Comparison of ENCODE assay signal across 11 cellular contexts in genomic region chr16:89375021-89375420, GRCh38.
DNase-seq lines count a peak whose midpoint lies in the region; ATAC-seq and TF ChIP-seq lines count a peak whose summit lies in the region.
"Had no signal": no experiment of that assay in that cellular context is flagged by ENCODE, and none has a peak within 500 bp of the region (broad histone marks: within the 10 kb centered on the region; RNA-seq: fewer than 3 reads in every experiment).

No MANE protein-coding gene starts in this region.

- TF ChIP-seq EP300 in suprapubic skin (IDR thresholded peaks at IDR 0.05): no peak

- no peak overlapping the region for H3K27ac Mint-ChIP-seq in natural killer cell treated with Interleukin-12 subunit alpha and Interleukin-12 subunit beta and Interleukin-15 and Interleukin-18, amount 100 ng/mL, for 72 hours

- H3K36me3 ChIP-seq in suprapubic skin: no peaks in the 10 kb centered on the region

- H3K4me1 Mint-ChIP-seq in natural killer cell treated with Interleukin-12 subunit alpha and Interleukin-12 subunit beta and Interleukin-15 and Interleukin-18, amount 100 ng/mL, for 72 hours (ENCODE audit: low read depth in 2 of 2): peaks cover 58 to 64% of the 10 kb centered on the region in 2 donors

- no peak overlapping the region for H3K4me3 Mint-ChIP-seq in natural killer cell treated with Interleukin-12 subunit alpha and Interleukin-12 subunit beta and Interleukin-15 and Interleukin-18, amount 100 ng/mL, for 72 hours

- H3K9me3 ChIP-seq in suprapubic skin: no peaks in the 10 kb centered on the region

- H3K4me3 ChIP-seq in suprapubic skin: no peak overlapping the region
- H3K4me3 ChIP-seq: lung had no signal

- H3K9me3 Mint-ChIP-seq in natural killer cell treated with Interleukin-12 subunit alpha and Interleukin-12 subunit beta and Interleukin-15 and Interleukin-18, amount 100 ng/mL, for 72 hours: no peaks in the 10 kb centered on the region

- peaks cover 4% of the 10 kb centered on the region for H3K36me3 Mint-ChIP-seq in natural killer cell treated with Interleukin-12 subunit alpha and Interleukin-12 subunit beta and Interleukin-15 and Interleukin-18, amount 100 ng/mL, for 72 hours

- TF ChIP-seq POLR2A in suprapubic skin (IDR thresholded peaks at IDR 0.05): no peak

- H3K27me3 ChIP-seq in suprapubic skin: no peaks in the 10 kb centered on the region

- DNase-seq in COLO668 (lab: John Stamatoyannopoulos, UW; ENCODE audit: unreplicated experiment) (peak; percentile 78), NCI-H510A treated with DMSO at 0.1 percent for 48 hours (lab: John Stamatoyannopoulos, UW) (peak; percentile 26), foreskin melanocyte (peak; percentile 70), suprapubic skin (ENCODE audit: low spot score in 2 of 2) (no peak), NCI-H345 (lab: John Stamatoyannopoulos, UW) (no peak)
- DNase-seq in activated CD8-positive, alpha-beta memory T cell treated with anti-CD3 and anti-CD28 coated beads, Interleukin-2, amount 50 U/mL, for 48 hours: no peak
- no peak for DNase-seq in natural killer cell treated with Interleukin-12 subunit alpha and Interleukin-12 subunit beta and Interleukin-15 and Interleukin-18, amount 100 ng/mL, for 72 hours (ENCODE audit: low spot score)
- DNase-seq: activated CD4-positive, CD25-positive, alpha-beta regulatory T cell treated with anti-CD3 and anti-CD28 coated beads, Interleukin-2, amount 50 U/mL, for 72 hours; Calu3 had no signal

- ATAC-seq in GM18867 (IDR thresholded peaks at IDR 0.05; ENCODE audit: unreplicated experiment): peak; percentile 52
- no peak for ATAC-seq in natural killer cell treated with Interleukin-12 subunit alpha and Interleukin-12 subunit beta and Interleukin-15 and Interleukin-18, amount 100 ng/mL, for 72 hours

- peaks cover 23% of the 10 kb centered on the region for H3K4me1 ChIP-seq in suprapubic skin

- no peak overlapping the region for H3K27ac ChIP-seq in suprapubic skin

- 96% methylated on average over 19 of the region's 19 CpGs for WGBS in suprapubic skin

- no peaks in the 10 kb centered on the region for H3K27me3 Mint-ChIP-seq in natural killer cell treated with Interleukin-12 subunit alpha and Interleukin-12 subunit beta and Interleukin-15 and Interleukin-18, amount 100 ng/mL, for 72 hours

- no peak for TF ChIP-seq CTCF in suprapubic skin (IDR thresholded peaks at IDR 0.05)

Comparison
In these comparisons a context has a peak if more than half of its experiments do, and no peak if none do; other contexts are left out.
1. DNase-seq: peak in COLO668 (single experiment), NCI-H510A treated with DMSO at 0.1 percent for 48 hours (single experiment) and foreskin melanocyte (single experiment); none in suprapubic skin (0 of 2), activated CD8-positive, alpha-beta memory T cell treated with anti-CD3 and anti-CD28 coated beads, Interleukin-2, amount 50 U/mL, for 48 hours (single experiment), natural killer cell treated with Interleukin-12 subunit alpha and Interleukin-12 subunit beta and Interleukin-15 and Interleukin-18, amount 100 ng/mL, for 72 hours (single experiment) and NCI-H345 (single experiment).